In genomic region chr2:172273910-172274571, GRCh38 we compare ENCODE assay signal across 30 cellular contexts.
DNase-seq lines count a peak whose midpoint lies in the region; TF ChIP-seq lines count a peak whose summit lies in the region.
"Had no signal": no experiment of that assay in that cellular context is flagged by ENCODE, and none has a peak within 500 bp of the region (broad histone marks: within the 10 kb centered on the region; RNA-seq: fewer than 3 reads in every experiment).

No MANE protein-coding gene starts in this region.

- TF ChIP-seq EP300 in stomach (IDR thresholded peaks at IDR 0.05), result no peak

- TF ChIP-seq CTCF in osteoblast (IDR thresholded peaks at IDR 0.05; ENCODE audit: extremely low read depth, low read depth, low read length), result no peak
- TF ChIP-seq CTCF in stomach (IDR thresholded peaks at IDR 0.05), result no peak

- no peaks in the 10 kb centered on the region for H3K79me2 ChIP-seq in osteoblast (ENCODE audit: insufficient read depth, low read length)

- peaks cover 14% of the 10 kb centered on the region for H3K4me1 ChIP-seq in osteoblast (ENCODE audit: insufficient read depth, low read length)
- H3K4me1 ChIP-seq in stomach, result peaks cover 6 to 13% (median 10%) of the 10 kb centered on the region in 4 donors
- H3K4me1 ChIP-seq: ascending aorta, colonic mucosa, heart left ventricle, prostate gland, tibial artery had no signal

- H2AFZ ChIP-seq in osteoblast (ENCODE audit: low read length), result peak overlapping the region; percentile 41

- WGBS in stomach, 5 donors, result 58 to 74% (median 68%) methylated on average over 6 of the region's 6 CpGs

- H4K20me1 ChIP-seq in osteoblast (ENCODE audit: insufficient read depth, low read length), result no peaks in the 10 kb centered on the region

- H3K9me3 ChIP-seq in osteoblast (ENCODE audit: low read depth, low read length) (no peaks in the 10 kb centered on the region), stomach (peaks cover 0 to 10% (median 4%) of the 10 kb centered on the region in 4 donors)
- H3K9me3 ChIP-seq: ascending aorta, colonic mucosa, HAP-1, MG63, neutrophil, prostate gland, tibial artery had no signal

- H3K27me3 ChIP-seq in osteoblast (ENCODE audit: insufficient read depth, low read length) (no peaks in the 10 kb centered on the region), stomach (no peaks in the 10 kb centered on the region)
- H3K27me3 ChIP-seq: ascending aorta, cardiac muscle cell, colonic mucosa, heart left ventricle, MG63, neutrophil had no signal

- H3K27ac ChIP-seq in osteoblast (ENCODE audit: low read depth, low read length), result no peak overlapping the region
- H3K27ac ChIP-seq in stomach, result no peak overlapping the region
- H3K27ac ChIP-seq: ascending aorta, cardiac muscle cell, colonic mucosa, epithelial cell of prostate, heart left ventricle, neutrophil, prostate gland, tibial artery had no signal

- TF ChIP-seq POLR2A in Raji (IDR thresholded peaks at IDR 0.05; ENCODE audit: insufficient read depth, low read depth, low read length) (peak; percentile 34; the same call in 1 of the 2 replicates), stomach (IDR thresholded peaks at IDR 0.05) (no peak)

- H3K36me3 ChIP-seq in osteoblast (ENCODE audit: insufficient read depth, low read length), result no peaks in the 10 kb centered on the region
- no peaks in the 10 kb centered on the region for H3K36me3 ChIP-seq in stomach
- H3K36me3 ChIP-seq: ascending aorta, cardiac muscle cell, colonic mucosa, HAP-1, heart left ventricle, MG63, neutrophil, prostate gland, tibial artery had no signal

- H3K4me2 ChIP-seq in osteoblast (ENCODE audit: insufficient read depth, low read length), result no peak overlapping the region

- in situ Hi-C loops in KBM-7 (cut with MboI; ENCODE audit: low pct_unique_long_range_greater_than_20kb, low sequenced_read_pairs), result no loop called here

- intact Hi-C loops in stomach (cut with DNase I; ENCODE audit: low total_unique reads), result no loop called here

- peak in 2 of 3 experiments; percentile 7 to 37 for DNase-seq in NCI-H1417 (lab: John Stamatoyannopoulos, UW)
- DNase-seq in NCI-H1417 treated with DMSO at 0.1 percent for 48 hours (lab: John Stamatoyannopoulos, UW), result no peak
- DNase-seq in KBM-7, result peak; percentile 53
- DNase-seq in osteoblast (ENCODE audit: insufficient read length, low spot score, missing footprints), result peak; percentile 10
- DNase-seq in stimulated activated CD4-positive, alpha-beta T cell treated with anti-CD3 and anti-CD28 coated beads, Interleukin-1b, Interleukin-23, amount 100 ng/mL, for 48 hours, result no peak
- DNase-seq in stomach, result no peak
- no peak for DNase-seq in UCSD-AML1 (lab: John Stamatoyannopoulos, UW; ENCODE audit: unreplicated experiment)
- DNase-seq: activated CD4-positive, alpha-beta T cell treated with anti-CD3 and anti-CD28 coated beads for 36 hours; activated CD8-positive, alpha-beta memory T cell treated with anti-CD3 and anti-CD28 coated beads for 24 hours; activated effector memory CD4-positive, alpha-beta T cell treated with Interleukin-2 at 50 U/mL for 16 hours; activated naive CD8-positive, alpha-beta T cell treated with anti-CD3 and anti-CD28 coated beads, Interleukin-2, amount 10 ng/mL, durations not matched to agents 7 days and 5 days; AML-193; CD4-positive, alpha-beta memory T cell; colonic mucosa; DMS79; effector CD8-positive, alpha-beta T cell; heart left ventricle; IMR-90; MG63; NCI-H1694 treated with DMSO at 0.1 percent for 48 hours; NCI-H82; RPMI8226; tibial artery had no signal

- no peak overlapping the region for H3K4me3 ChIP-seq in osteoblast (ENCODE audit: insufficient read depth, low read length)
- H3K4me3 ChIP-seq in stomach, result no peak overlapping the region
- H3K4me3 ChIP-seq: ascending aorta, cardiac muscle cell, colonic mucosa, HAP-1, heart left ventricle, MG63, prostate gland, tibial artery had no signal

Comparison
In these comparisons a context has a peak if more than half of its experiments do, and no peak if none do; other contexts are left out.
1. DNase-seq: peak in NCI-H1417 (2 of 3), KBM-7 (single experiment) and osteoblast (single experiment); none in NCI-H1417 treated with DMSO at 0.1 percent for 48 hours (single experiment), stimulated activated CD4-positive, alpha-beta T cell treated with anti-CD3 and anti-CD28 coated beads, Interleukin-1b, Interleukin-23, amount 100 ng/mL, for 48 hours (single experiment), stomach (single experiment) and UCSD-AML1 (single experiment).